8 cellular contexts compared by ENCODE assay signal in the genomic region with DNA sequence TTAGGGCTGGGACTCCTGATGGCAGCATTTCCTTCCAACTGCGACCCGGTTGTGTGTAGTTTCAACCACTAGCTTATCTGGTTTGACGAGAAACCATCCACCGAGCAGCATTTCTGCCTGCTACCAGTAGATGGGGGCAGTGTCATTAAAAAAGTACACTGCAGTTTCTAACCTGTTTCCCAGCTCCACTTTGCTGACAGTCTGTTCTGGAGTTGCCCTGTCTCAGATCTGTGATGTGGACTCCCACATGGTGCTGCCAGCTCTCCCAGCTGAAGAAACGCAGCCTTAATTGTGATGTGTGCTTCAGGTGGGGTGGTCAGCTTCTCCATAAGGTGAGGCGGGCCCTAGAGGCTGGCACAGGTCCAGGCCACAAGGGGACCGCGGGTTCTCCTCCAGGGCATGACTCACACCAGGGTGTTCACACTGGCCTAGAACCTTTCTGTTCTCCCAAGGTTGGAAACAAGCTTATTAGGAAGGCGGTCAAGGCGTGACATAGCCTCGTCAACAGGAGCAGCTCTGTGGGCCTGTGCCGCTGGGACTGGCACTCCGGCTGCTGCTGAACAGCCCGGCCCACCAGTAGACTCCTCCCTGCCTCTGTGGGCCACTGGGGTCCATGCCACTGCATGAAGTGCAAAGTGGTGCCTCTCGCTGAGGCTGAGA. TPM values are rescaled to one million over a fixed set of nuclear protein-coding genes. Genes with fewer than 3 reads are reported as not detected.
DNase-seq lines count a peak whose midpoint lies in the region; ATAC-seq and TF ChIP-seq lines count a peak whose summit lies in the region.

No MANE protein-coding gene starts in this region.

- CTCF ChIA-PET in HEK293T (lab: Yijun Ruan, JAX): interaction anchor here (0.5 to 1.9 kb wide), 16 partner anchors 9 to 588 kb away, joined by 3 to 13 read pairs (median 3); partner anchors contain the start of genes LSG1 and XXYLT1

- H3K9ac ChIP-seq in adipocyte (ENCODE audit: low read length) (no peak overlapping the region), rectal smooth muscle tissue (ENCODE audit: low read length) (no peak overlapping the region)

- no peak overlapping the region for H3K4me3 ChIP-seq in adipocyte (ENCODE audit: low read length)
- H3K4me3 ChIP-seq in rectal smooth muscle tissue (ENCODE audit: low read length): no peak overlapping the region

- no peak for ATAC-seq in HG02642 (IDR thresholded peaks at IDR 0.05; ENCODE audit: poor library complexity, unreplicated experiment)

- no peaks in the 10 kb centered on the region for H3K27me3 ChIP-seq in adipocyte (replicated peaks; ENCODE audit: control insufficient read depth, insufficient read depth, low read length)
- no peaks in the 10 kb centered on the region for H3K27me3 ChIP-seq in rectal smooth muscle tissue (ENCODE audit: control insufficient read depth, insufficient read depth, low read length)

- H3K4me1 ChIP-seq in adipocyte (ENCODE audit: control insufficient read depth, insufficient read depth, low read length) (peaks cover 22% of the 10 kb centered on the region), rectal smooth muscle tissue (ENCODE audit: control insufficient read depth, insufficient read depth, low read length) (peaks cover 6% of the 10 kb centered on the region)

- peak overlapping the region; percentile 41 for H3K27ac ChIP-seq in rectal smooth muscle tissue (ENCODE audit: low read depth, low read length)

- H3K36me3 ChIP-seq in adipocyte (ENCODE audit: control insufficient read depth, insufficient read depth, low read length, severe bottlenecking) (no peaks in the 10 kb centered on the region), rectal smooth muscle tissue (ENCODE audit: control insufficient read depth, insufficient read depth, low read length) (no peaks in the 10 kb centered on the region)

- H3K9me3 ChIP-seq in adipocyte (ENCODE audit: control insufficient read depth, low read length): no peaks in the 10 kb centered on the region

- intact Hi-C loops in cardiac septum (cut with DNase I): loop anchor here (2.0 to 5.0 kb wide), 3 partner anchors 424 to 840 kb away; no protein-coding TSS in a partner anchor

- POLR2A ChIA-PET in HEK293T (lab: Yijun Ruan, JAX): interaction anchor here (0.7 to 1.6 kb wide), 3 partner anchors 11 to 87 kb away, joined by 5 to 8 read pairs (median 5); partner anchors contain the start of gene LSG1

- DNase-seq in EH (ENCODE audit: low read depth) (peak; percentile 91), HEK293T (ENCODE audit: extremely low spot score) (peak; percentile 58), NCI-H1436 treated with DMSO at 0.1 percent for 48 hours (lab: John Stamatoyannopoulos, UW) (peak; percentile 64), SKM-1 treated with dmso at 0.1 percent for 144 hours (lab: John Stamatoyannopoulos, UW; ENCODE audit: unreplicated experiment) (peak; percentile 81), adipocyte (ENCODE audit: low read depth) (peak; percentile 92), cardiac septum (ENCODE audit: low spot score) (peak; percentile 82)

TF ChIP-seq in HEK293T, 16 proteins besides CTCF, POLR2A, EP300 and RAD21:
- no peak for TF ChIP-seq ELF4 (IDR thresholded peaks at IDR 0.05)
- TF ChIP-seq FOXK2 (IDR thresholded peaks at IDR 0.05): no peak
- TF ChIP-seq FOXM1 (IDR thresholded peaks at IDR 0.05; ENCODE audit: borderline replicate concordance): no peak
- TF ChIP-seq ZNF384 (IDR thresholded peaks at IDR 0.05): no peak
- no peak for TF ChIP-seq ARNT (IDR thresholded peaks at IDR 0.05)
- TF ChIP-seq HDGF (IDR thresholded peaks at IDR 0.05; ENCODE audit: borderline replicate concordance): no peak
- no peak for TF ChIP-seq SP1 (IDR thresholded peaks at IDR 0.05)
- no peak for TF ChIP-seq CTBP1 (IDR thresholded peaks at IDR 0.05; ENCODE audit: borderline replicate concordance)
- TF ChIP-seq LEF1 (IDR thresholded peaks at IDR 0.05; ENCODE audit: borderline replicate concordance): no peak
- no peak for TF ChIP-seq BHLHE40 (IDR thresholded peaks at IDR 0.05; ENCODE audit: borderline replicate concordance)
- TF ChIP-seq L3MBTL2 (conservative IDR thresholded peaks at IDR 0.05): no peak
- TF ChIP-seq TARDBP (IDR thresholded peaks at IDR 0.05): no peak
- no peak for TF ChIP-seq SUZ12 (IDR thresholded peaks at IDR 0.05)

RNA-seq across cellular contexts. Expression of gene FAM43A, which starts 2.9 kb away (rescaled TPM):
- total RNA-seq in cardiac septum: 33.9 TPM

RNA-seq across cellular contexts. Expression of gene LSG1, which starts 10.8 kb away (rescaled TPM):
- total RNA-seq in cardiac septum: 21.3 TPM

RNA-seq across cellular contexts. Expression of gene TMEM44, which starts 49.6 kb away (rescaled TPM):
- 5.7 TPM for total RNA-seq in cardiac septum
